9 cellular contexts compared by ENCODE assay signal in genomic region chr21:33070921-33071877, GRCh38. TPM values are rescaled to one million over a fixed set of nuclear protein-coding genes. Genes with fewer than 3 reads are reported as not detected.
A peak's percentile ranks its signal among the peaks of the same experiment; 100 is the strongest.
DNase-seq lines count a peak whose midpoint lies in the region; ATAC-seq and TF ChIP-seq lines count a peak whose summit lies in the region.
"Had no signal": no experiment of that assay in that cellular context is flagged by ENCODE, and none has a peak within 500 bp of the region (broad histone marks: within the 10 kb centered on the region; RNA-seq: fewer than 3 reads in every experiment).

No MANE protein-coding gene starts in this region.

- H3K27ac Mint-ChIP-seq in naive thymus-derived CD4-positive, alpha-beta T cell = no peak overlapping the region

- DNase-seq in GM13977 (ENCODE audit: low spot score) (peak; percentile 44), NCI-H748 treated with DMSO at 0.1 percent for 48 hours (lab: John Stamatoyannopoulos, UW) (peak; percentile 20), ecto neural progenitor cell (ENCODE audit: low spot score) (peak; percentile 66), NCI-H187 treated with DMSO at 0.1 percent for 48 hours (lab: John Stamatoyannopoulos, UW) (no peak)
- DNase-seq in naive thymus-derived CD4-positive, alpha-beta T cell = peak in 6 of 9 donors; percentile 4 to 25 (median 19)

- no peaks in the 10 kb centered on the region for H3K36me3 ChIP-seq in naive thymus-derived CD4-positive, alpha-beta T cell (ENCODE audit: control insufficient read depth in 2 of 3, insufficient read depth in 3 of 3, low read length in 3 of 3)

- in situ Hi-C loops in GM13977 (cut with MboI; ENCODE audit: low pct_unique_long_range_greater_than_20kb, low sequenced_read_pairs, unreplicated experiment) = no loop called here

- peaks cover 0 to 11% (median 0%) of the 10 kb centered on the region in 5 donors for H3K36me3 Mint-ChIP-seq in naive thymus-derived CD4-positive, alpha-beta T cell

- POLR2A ChIA-PET in naive thymus-derived CD4-positive, alpha-beta T cell (lab: Charles Lee) = no interaction called here

- H3K4me1 ChIP-seq in naive thymus-derived CD4-positive, alpha-beta T cell (ENCODE audit: control insufficient read depth in 2 of 2, insufficient read depth in 2 of 2, low read length in 2 of 2) = no peaks in the 10 kb centered on the region

- H3K4me3 Mint-ChIP-seq in naive thymus-derived CD4-positive, alpha-beta T cell = peak overlapping the region; percentile 58 to 88 (median 82)

- H3K27ac ChIP-seq in naive thymus-derived CD4-positive, alpha-beta T cell (ENCODE audit: low read depth, low read length) = no peak overlapping the region

- H3K27me3 ChIP-seq in naive thymus-derived CD4-positive, alpha-beta T cell (ENCODE audit: control insufficient read depth in 2 of 2, insufficient read depth in 2 of 2, low read length in 2 of 2) = peaks cover 8 to 11% of the 10 kb centered on the region in 2 donors

- peaks cover 10 to 28% (median 23%) of the 10 kb centered on the region in 7 donors for H3K4me1 Mint-ChIP-seq in naive thymus-derived CD4-positive, alpha-beta T cell

- ATAC-seq in naive thymus-derived CD4-positive, alpha-beta T cell = peak; percentile 23
- no peak for ATAC-seq in GM18870 (IDR thresholded peaks at IDR 0.05; ENCODE audit: unreplicated experiment)
- ATAC-seq in GM19023 (IDR thresholded peaks at IDR 0.05; ENCODE audit: unreplicated experiment) = no peak
- ATAC-seq in HG03135 (IDR thresholded peaks at IDR 0.05; ENCODE audit: unreplicated experiment) = no peak

- peak overlapping the region; percentile 12 for H3K4me3 ChIP-seq in naive thymus-derived CD4-positive, alpha-beta T cell (ENCODE audit: low read length)

- H3K9me3 Mint-ChIP-seq in naive thymus-derived CD4-positive, alpha-beta T cell = peaks cover 0 to 10% (median 0%) of the 10 kb centered on the region in 11 donors

- peaks cover 52 to 81% (median 67%) of the 10 kb centered on the region in 5 donors for H3K27me3 Mint-ChIP-seq in naive thymus-derived CD4-positive, alpha-beta T cell

- CTCF ChIA-PET in naive thymus-derived CD4-positive, alpha-beta T cell (lab: Charles Lee) = interaction anchor here (0.6 kb wide), 1 partner anchor 262 kb away, joined by 4 read pairs; no protein-coding TSS in a partner anchor

- TF ChIP-seq CTCF in GM13977 (IDR thresholded peaks at IDR 0.05; ENCODE audit: extremely low read depth, insufficient read depth, missing control alignments) = no peak

- peaks cover 0 to 6% (median 0%) of the 10 kb centered on the region in 3 experiments for H3K9me3 ChIP-seq in naive thymus-derived CD4-positive, alpha-beta T cell (ENCODE audit: control insufficient read depth in 2 of 3, low read length in 3 of 3)

- intact Hi-C loops in naive thymus-derived CD4-positive, alpha-beta T cell (cut with micrococcal nuclease) = loop anchor here (5.0 kb wide), 2 partner anchors 36 to 49 kb away; no protein-coding TSS in a partner anchor

RNA-seq across cellular contexts. Expression of gene OLIG1, which starts 1.3 kb away (rescaled TPM):
- 1 to 10 TPM in 1 of 5 experiments, under 1 TPM in 1, not detected in 3; 0.34 to 9.3 TPM for total RNA-seq in naive thymus-derived CD4-positive, alpha-beta T cell
- polyA plus RNA-seq in naive thymus-derived CD4-positive, alpha-beta T cell = not detected
- total RNA-seq: LHCN-M2 had no signal

RNA-seq across cellular contexts. Expression of gene OLIG2, which starts 45.5 kb away (rescaled TPM):
- total RNA-seq in naive thymus-derived CD4-positive, alpha-beta T cell = not detected
- not detected for polyA plus RNA-seq in naive thymus-derived CD4-positive, alpha-beta T cell
- total RNA-seq: LHCN-M2 had no signal
